1 cellular context compared by ENCODE assay signal in genomic region chr6:136792066-136792944, GRCh38.
TF ChIP-seq lines count a peak whose summit lies in the region.

Gene MAP3K5 (minus strand): TSS chr6:136792477. CDS start chr6:136792157, 320 bp downstream.

TF ChIP-seq in K562, 482 proteins besides CTCF, POLR2A, EP300 and RAD21 (continued from another document and continues in another):
- peak; percentile 19; the same call in 1 of the 2 replicates for TF ChIP-seq IRF9 (tag; IDR thresholded peaks at IDR 0.05)
- 0 out of 2 replicates have a peak, but pooled peaks have one; percentile 73 for TF ChIP-seq RNF2 (IDR thresholded peaks at IDR 0.05)
- TF ChIP-seq ELF1 (tag; IDR thresholded peaks at IDR 0.05), result peak; percentile 90
- TF ChIP-seq ZNF3 (CRISPR knock-in tag; IDR thresholded peaks at IDR 0.05), result no peak
- TF ChIP-seq RREB1 (CRISPR knock-in tag; IDR thresholded peaks at IDR 0.05), result 0 out of 2 replicates have a peak, but pooled peaks have one; percentile 69
- no peak for TF ChIP-seq ARID3A (IDR thresholded peaks at IDR 0.05; ENCODE audit: borderline replicate concordance, low read depth, low read length)
- peak; percentile 71 for TF ChIP-seq EGR1 (conservative IDR thresholded peaks at IDR 0.05)
- no peak for TF ChIP-seq IFI16 (CRISPR knock-in tag; IDR thresholded peaks at IDR 0.05)
- no peak; the same call in 1 of the 2 replicates for TF ChIP-seq ZBTB12 (CRISPR knock-in tag; IDR thresholded peaks at IDR 0.05)
- TF ChIP-seq ZNF561 (CRISPR knock-in tag; conservative IDR thresholded peaks at IDR 0.05), result no peak
- peak; percentile 16 for TF ChIP-seq TAF9B (IDR thresholded peaks at IDR 0.05; ENCODE audit: partially characterized antibody)
- TF ChIP-seq ZNF644 (tag; IDR thresholded peaks at IDR 0.05; ENCODE audit: low read depth), result no peak
- TF ChIP-seq RBM39 (optimal IDR thresholded peaks at IDR 0.05; ENCODE audit: low read depth, low read length), result no peak
- TF ChIP-seq ETV6 (IDR thresholded peaks at IDR 0.05; ENCODE audit: borderline replicate concordance in 1 of 2, low read depth in 2 of 2, low read length in 1 of 2), result no peak
- no peak for TF ChIP-seq ETV6 (CRISPR knock-in tag; IDR thresholded peaks at IDR 0.05; ENCODE audit: borderline replicate concordance)
- no peak for TF ChIP-seq ZNF277 (CRISPR knock-in tag; IDR thresholded peaks at IDR 0.05; ENCODE audit: borderline replicate concordance)
- no peak; the same call in 1 of the 2 replicates for TF ChIP-seq MYNN (IDR thresholded peaks at IDR 0.05)
- no peak for TF ChIP-seq MYNN (CRISPR knock-in tag; IDR thresholded peaks at IDR 0.05)
- TF ChIP-seq MECOM (CRISPR knock-in tag; IDR thresholded peaks at IDR 0.05), result no peak
- no peak for TF ChIP-seq GATA2 (CRISPR knock-in tag; IDR thresholded peaks at IDR 0.05)
- TF ChIP-seq NFE2 (IDR thresholded peaks at IDR 0.05; ENCODE audit: low read depth), result 0 out of 2 replicates have a peak, but pooled peaks have one; percentile 7
- TF ChIP-seq FOXJ2 (tag; IDR thresholded peaks at IDR 0.05), result no peak
- no peak for TF ChIP-seq MBD2 (IDR thresholded peaks at IDR 0.05; ENCODE audit: borderline replicate concordance, low read depth)
- TF ChIP-seq E2F5 (CRISPR knock-in tag; IDR thresholded peaks at IDR 0.05), result peak; percentile 76
- peak; percentile 81; the same call in 1 of the 2 replicates for TF ChIP-seq ZNF511 (CRISPR knock-in tag; IDR thresholded peaks at IDR 0.05)
- no peak for TF ChIP-seq NFXL1 (CRISPR knock-in tag; IDR thresholded peaks at IDR 0.05)
- TF ChIP-seq GTF2A2 (tag; IDR thresholded peaks at IDR 0.05), result no peak
- TF ChIP-seq NR0B1 (IDR thresholded peaks at IDR 0.05; ENCODE audit: partially characterized antibody), result no peak
- TF ChIP-seq ZNF512 (tag; IDR thresholded peaks at IDR 0.05), result peak; percentile 38; the same call in 1 of the 2 replicates
- no peak for TF ChIP-seq HNRNPLL (IDR thresholded peaks at IDR 0.05; ENCODE audit: low read depth, low read length, poor library complexity, severe bottlenecking)
- no peak for TF ChIP-seq SMARCB1 (IDR thresholded peaks at IDR 0.05; ENCODE audit: insufficient read length, low read depth)
- no peak for TF ChIP-seq ZNF175 (CRISPR knock-in tag; IDR thresholded peaks at IDR 0.05; ENCODE audit: low read depth)
- no peak for TF ChIP-seq RBM17 (IDR thresholded peaks at IDR 0.05; ENCODE audit: borderline replicate concordance, low read depth, low read length)
- no peak for TF ChIP-seq RAD51 (IDR thresholded peaks at IDR 0.05; ENCODE audit: borderline replicate concordance, low read depth)
- TF ChIP-seq GABPB1 (CRISPR knock-in tag; IDR thresholded peaks at IDR 0.05), result peak; percentile 65; the same call in 1 of the 2 replicates
- TF ChIP-seq ZBTB49 (CRISPR knock-in tag; IDR thresholded peaks at IDR 0.05; ENCODE audit: borderline replicate concordance), result no peak
- peak; percentile 57 for TF ChIP-seq FUS (optimal IDR thresholded peaks at IDR 0.05; ENCODE audit: low read depth, low read length)
- peak; percentile 77; the same call in 1 of the 2 replicates for TF ChIP-seq HLTF (IDR thresholded peaks at IDR 0.05)
- no peak for TF ChIP-seq RFX1 (IDR thresholded peaks at IDR 0.05)
- no peak for TF ChIP-seq GTF2F1 (IDR thresholded peaks at IDR 0.05; ENCODE audit: low read depth, low read length)
- TF ChIP-seq THAP7 (CRISPR knock-in tag; IDR thresholded peaks at IDR 0.05), result peak; percentile 26; the same call in 1 of the 2 replicates
- no peak for TF ChIP-seq ZFP30 (CRISPR knock-in tag; IDR thresholded peaks at IDR 0.05; ENCODE audit: borderline replicate concordance)
- no peak for TF ChIP-seq PCBP2 (IDR thresholded peaks at IDR 0.05; ENCODE audit: low read depth, low read length, poor library complexity, severe bottlenecking)
- TF ChIP-seq HNRNPL (IDR thresholded peaks at IDR 0.05; ENCODE audit: low read depth, low read length), result peak; percentile 79
- peak; percentile 20 to 23; a peak in 1 of 4 replicates for TF ChIP-seq SRF (CRISPR knock-in tag; IDR thresholded peaks at IDR 0.05)
- TF ChIP-seq ETS2 (tag; IDR thresholded peaks at IDR 0.05; ENCODE audit: borderline replicate concordance, poor library complexity, severe bottlenecking), result no peak
- no peak for TF ChIP-seq TSC22D4 (tag; IDR thresholded peaks at IDR 0.05)
